Comparison of ENCODE assay signal across 8 cellular contexts in the genomic region with DNA sequence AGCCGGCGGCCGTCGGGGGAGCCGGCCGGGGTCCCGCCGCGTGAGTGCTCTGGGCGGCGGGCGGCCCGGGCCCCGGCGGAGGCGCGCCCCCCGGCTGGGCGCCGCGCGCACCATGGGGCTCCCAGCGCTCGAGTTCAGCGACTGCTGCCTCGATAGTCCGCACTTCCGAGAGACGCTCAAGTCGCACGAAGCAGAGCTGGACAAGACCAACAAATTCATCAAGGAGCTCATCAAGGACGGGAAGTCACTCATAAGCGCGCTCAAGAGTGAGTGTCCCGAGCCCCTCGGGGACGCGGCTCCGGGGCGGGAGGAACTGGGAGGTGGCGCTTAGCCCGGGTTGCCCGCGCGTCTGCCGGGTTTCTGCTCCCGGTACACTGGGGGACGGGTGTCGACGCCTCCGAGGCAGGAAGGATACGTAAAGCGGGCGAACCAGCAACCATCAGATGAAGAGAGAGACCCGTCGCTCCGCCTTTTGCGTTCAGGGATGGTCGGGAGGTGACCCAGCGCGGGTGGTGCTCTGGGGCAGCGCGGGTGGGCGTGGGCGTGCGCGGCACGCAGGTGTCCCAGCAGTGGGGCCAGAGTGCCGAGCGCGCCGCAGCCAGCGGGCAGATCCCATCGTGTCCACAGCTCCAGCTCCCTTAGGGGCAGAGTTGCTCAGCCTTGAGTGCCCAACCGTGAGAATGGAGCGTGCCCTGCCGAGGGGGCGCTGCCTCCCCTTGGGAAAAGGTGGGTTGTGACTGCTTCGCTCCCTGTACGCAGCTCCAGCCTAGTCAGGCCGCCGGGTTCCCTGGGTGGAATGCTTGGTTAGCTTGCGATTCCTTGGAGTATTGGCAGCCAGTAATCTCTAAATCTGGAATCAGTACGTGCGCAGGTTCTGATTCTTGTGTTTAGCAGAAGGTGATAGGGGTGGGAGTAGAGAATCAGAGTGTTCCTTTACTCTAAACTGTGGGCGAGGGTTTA. TPM values are rescaled to one million over a fixed set of nuclear protein-coding genes. Genes with fewer than 3 reads are reported as not detected.
DNase-seq lines count a peak whose midpoint lies in the region; TF ChIP-seq lines count a peak whose summit lies in the region.

No MANE protein-coding gene starts in this region.

- H3K4me2 ChIP-seq in smooth muscle cell, result peak overlapping the region; percentile 94

- TF ChIP-seq CTCF in VCaP (conservative IDR thresholded peaks at IDR 0.05) (peak; percentile 26; the same call in 1 of the 2 replicates), breast epithelium (IDR thresholded peaks at IDR 0.05) (no peak), smooth muscle cell (IDR thresholded peaks at IDR 0.05; ENCODE audit: borderline replicate concordance, insufficient read depth, poor library complexity, severe bottlenecking) (no peak)

- H3K27ac ChIP-seq in VCaP (peak overlapping the region; percentile 78), breast epithelium (peak overlapping the region; percentile 91 to 94), smooth muscle cell (ENCODE audit: low read depth) (no peak overlapping the region)

- H3K27me3 ChIP-seq in H7 (ENCODE audit: control insufficient read depth, insufficient read depth, low read length), result peaks cover 8% of the 10 kb centered on the region
- H3K27me3 ChIP-seq in breast epithelium, result no peaks in the 10 kb centered on the region
- peaks cover 28% of the 10 kb centered on the region for H3K27me3 ChIP-seq in smooth muscle cell (ENCODE audit: low read depth)

- no peaks in the 10 kb centered on the region for H3F3A ChIP-seq in smooth muscle cell (ENCODE audit: low read depth)

- under 1% methylated on average over 73 of the region's 86 CpGs for WGBS in smooth muscle cell (ENCODE audit: low lambda C conversion rate)

- no peaks in the 10 kb centered on the region for H3K79me2 ChIP-seq in smooth muscle cell (ENCODE audit: low read depth)

- peak overlapping the region; percentile 31 for H2AFZ ChIP-seq in smooth muscle cell (ENCODE audit: low read depth)

- H3K36me3 ChIP-seq in H7 (replicated peaks; ENCODE audit: control insufficient read depth, insufficient read depth, low read length), result no peaks in the 10 kb centered on the region
- no peaks in the 10 kb centered on the region for H3K36me3 ChIP-seq in breast epithelium
- no peaks in the 10 kb centered on the region for H3K36me3 ChIP-seq in smooth muscle cell (ENCODE audit: low read depth)

- no peak for TF ChIP-seq POLR2A in breast epithelium (IDR thresholded peaks at IDR 0.05)

- no peaks in the 10 kb centered on the region for H4K20me1 ChIP-seq in smooth muscle cell (ENCODE audit: low read depth)

- DNase-seq in GM03348 (ENCODE audit: low spot score) (peak; percentile 60), H7 (peak; percentile 72), LoVo (ENCODE audit: low spot score) (peak; percentile 67), breast epithelium (ENCODE audit: low spot score in 2 of 2) (peak; percentile 61 to 65), iris pigment epithelial cell (ENCODE audit: low read depth) (peak; percentile 38), smooth muscle cell (lab: John Stamatoyannopoulos, UW; ENCODE audit: unreplicated experiment) (peak; percentile 27), 8988T (no peak)

- H3K4me1 ChIP-seq in breast epithelium (peaks cover 0 to 4% of the 10 kb centered on the region in 2 donors), smooth muscle cell (ENCODE audit: low read depth) (peaks cover 3% of the 10 kb centered on the region)

- H3K9ac ChIP-seq in smooth muscle cell (ENCODE audit: low read depth), result no peak overlapping the region

- H3K4me3 ChIP-seq in H7 (ENCODE audit: insufficient read depth, low read depth, low read length), result peak overlapping the region; percentile 84
- H3K4me3 ChIP-seq in breast epithelium, result peak overlapping the region; percentile 76 to 86 (median 78)
- H3K4me3 ChIP-seq in smooth muscle cell, result peak overlapping the region; percentile 83

- intact Hi-C loops in breast epithelium (cut with DNase I; ENCODE audit: low total_unique reads), result no loop called here

- H3K9me3 ChIP-seq in breast epithelium (no peaks in the 10 kb centered on the region), smooth muscle cell (replicated peaks; ENCODE audit: low read depth) (no peaks in the 10 kb centered on the region)

RNA-seq across cellular contexts. Expression of gene ARHGAP26, which starts 0.8 kb away (rescaled TPM):
- 5.9 and 10.6 TPM in 2 replicates for total RNA-seq in H7 (2014; rRNA removed; shearing (Covaris generic))
- total RNA-seq in breast epithelium, result 10 to 100 TPM; 33.1 to 89.0 (median 56.4) TPM
- 5.1 and 6.4 TPM in 2 replicates for total RNA-seq in smooth muscle cell
- polyA plus RNA-seq in smooth muscle cell, result 2.1 and 2.2 TPM in 2 replicates
